In genomic region chr5:124973613-124974130, GRCh38 we compare ENCODE assay signal across 21 cellular contexts.
"Had no signal": no experiment of that assay in that cellular context is flagged by ENCODE, and none has a peak within 500 bp of the region (broad histone marks: within the 10 kb centered on the region; RNA-seq: fewer than 3 reads in every experiment).

No MANE protein-coding gene starts in this region.

- H2AFZ ChIP-seq: hepatocyte had no signal

- H3K27me3 Mint-ChIP-seq: activated B cell treated with CpG ODN at 0.5 μM for 24 hours; activated CD4-positive, alpha-beta memory T cell treated with anti-CD3 and anti-CD28 coated beads, Interleukin-2, amount 10 ng/mL, durations not matched to agents 7 days and 5 days; activated T-cell treated with anti-CD3 and anti-CD28 coated beads, Interleukin-2, amount 50 U/mL, for 24 hours; brain; effector memory CD8-positive, alpha-beta T cell; stimulated activated naive B cell treated with anti-CD40 and anti-IgM and Interleukin-4, amounts not matched to agents 10 μg/mL and 1 μg/mL and 100 μg/mL, for 72 hours had no signal

- H3K36me3 ChIP-seq: lower lobe of right lung, spleen, thoracic aorta, upper lobe of right lung had no signal

- H3K4me3 ChIP-seq: hepatocyte, lower lobe of right lung, spleen, thoracic aorta, upper lobe of right lung had no signal

- H3K4me1 ChIP-seq: lower lobe of right lung, spleen, upper lobe of right lung had no signal

- H3K4me1 Mint-ChIP-seq: activated CD4-positive, alpha-beta memory T cell treated with anti-CD3 and anti-CD28 coated beads, Interleukin-2, amount 10 ng/mL, durations not matched to agents 7 days and 5 days had no signal

- ATAC-seq: effector memory CD8-positive, alpha-beta T cell; lower lobe of right lung; stimulated activated naive B cell treated with anti-CD40 and anti-IgM and Interleukin-4, amounts not matched to agents 10 μg/mL and 1 μg/mL and 100 μg/mL, for 72 hours; upper lobe of right lung had no signal

- H3K79me2 ChIP-seq: hepatocyte had no signal

- H3K27ac Mint-ChIP-seq: activated B cell treated with CpG ODN at 0.5 μM for 24 hours; activated CD4-positive, alpha-beta memory T cell treated with anti-CD3 and anti-CD28 coated beads, Interleukin-2, amount 10 ng/mL, durations not matched to agents 7 days and 5 days; activated naive CD4-positive, alpha-beta T cell treated with anti-CD3 and anti-CD28 coated beads for 36 hours; activated T-cell treated with anti-CD3 and anti-CD28 coated beads, Interleukin-2, amount 50 U/mL, for 24 hours; brain; effector memory CD8-positive, alpha-beta T cell; nephron progenitor cell; stimulated activated naive B cell treated with anti-CD40 and anti-IgM and Interleukin-4, amounts not matched to agents 10 μg/mL and 1 μg/mL and 100 μg/mL, for 72 hours; T-helper 2 cell treated with Interferon-gamma antibody and Interleukin-4, amounts not matched to agents 5 μg/mL and 100 μg/mL, for 36 hours had no signal

- H3K27me3 ChIP-seq: hepatocyte, spleen, upper lobe of right lung had no signal

- DNase-seq: activated B cell treated with CpG ODN at 0.5 μM for 24 hours; activated CD4-positive, alpha-beta memory T cell treated with anti-CD3 and anti-CD28 coated beads, Interleukin-2, amount 10 ng/mL, durations not matched to agents 7 days and 5 days; activated CD4-positive, alpha-beta T cell treated with anti-CD3 and anti-CD28 coated beads for 48 hours; activated naive CD4-positive, alpha-beta T cell treated with anti-CD3 and anti-CD28 coated beads for 36 hours; activated T-cell treated with anti-CD3 and anti-CD28 coated beads, Interleukin-2, amount 50 U/mL, for 24 hours; anterior cingulate cortex; caudate nucleus; effector memory CD8-positive, alpha-beta T cell; islet precursor cell; lower lobe of right lung; midbrain; nephron progenitor cell; occipital lobe; retina; spleen; stimulated activated naive B cell treated with anti-CD40 and anti-IgM and Interleukin-4, amounts not matched to agents 10 μg/mL and 1 μg/mL and 100 μg/mL, for 72 hours; upper lobe of right lung had no signal

- H3K27ac ChIP-seq: hepatocyte, lower lobe of right lung, spleen, thoracic aorta, upper lobe of right lung had no signal

- H3K4me2 ChIP-seq: hepatocyte had no signal

- H3K9me3 ChIP-seq: lower lobe of right lung, thoracic aorta, upper lobe of right lung had no signal

- H3K4me3 Mint-ChIP-seq: activated B cell treated with CpG ODN at 0.5 μM for 24 hours; activated CD4-positive, alpha-beta memory T cell treated with anti-CD3 and anti-CD28 coated beads, Interleukin-2, amount 10 ng/mL, durations not matched to agents 7 days and 5 days; activated naive CD4-positive, alpha-beta T cell treated with anti-CD3 and anti-CD28 coated beads for 36 hours; activated T-cell treated with anti-CD3 and anti-CD28 coated beads, Interleukin-2, amount 50 U/mL, for 24 hours; brain; effector memory CD8-positive, alpha-beta T cell; nephron progenitor cell; stimulated activated naive B cell treated with anti-CD40 and anti-IgM and Interleukin-4, amounts not matched to agents 10 μg/mL and 1 μg/mL and 100 μg/mL, for 72 hours; T-helper 2 cell treated with Interferon-gamma antibody and Interleukin-4, amounts not matched to agents 5 μg/mL and 100 μg/mL, for 36 hours had no signal
